In genomic region chr5:135466178-135467050, GRCh38 we compare ENCODE assay signal across 9 cellular contexts. TPM values are rescaled to one million over a fixed set of nuclear protein-coding genes. Genes with fewer than 3 reads are reported as not detected.
A peak's percentile ranks its signal among the peaks of the same experiment; 100 is the strongest.
DNase-seq lines count a peak whose midpoint lies in the region; ATAC-seq, FAIRE-seq and TF ChIP-seq lines count a peak whose summit lies in the region.
"Had no signal": no experiment of that assay in that cellular context is flagged by ENCODE, and none has a peak within 500 bp of the region (broad histone marks: within the 10 kb centered on the region; RNA-seq: fewer than 3 reads in every experiment).

No MANE protein-coding gene starts in this region.

- H4K20me1 ChIP-seq in HepG2 (ENCODE audit: insufficient read depth, low read length): no peaks in the 10 kb centered on the region

- H3K4me3 ChIP-seq in GM12865 (ENCODE audit: low read depth, low read length) (no peak overlapping the region), choroid plexus epithelial cell (ENCODE audit: low read depth, low read length) (peak overlapping the region; percentile 21), HepG2 (replicated peaks in 1 of 3; ENCODE audit: insufficient read depth in 1 of 3, low read depth in 2 of 3, low read length in 3 of 3) (peak overlapping the region in 1 of 3 experiments; percentile 25; a peak in 1 of 6 replicates)

- no peak overlapping the region for H3K9ac ChIP-seq in HepG2 (ENCODE audit: insufficient read depth, low read depth, low read length)

- no peaks in the 10 kb centered on the region for H3K79me2 ChIP-seq in HepG2 (ENCODE audit: insufficient read depth, low read length)

- in situ Hi-C loops in HepG2 (cut with HindIII; ENCODE audit: extremely low pct_ligation_motif_present, low pct_unique_long_range_greater_than_20kb): loop anchor here (5.0 to 25.0 kb wide), 2 partner anchors 86 to 271 kb away; no protein-coding TSS in a partner anchor

- peak; percentile 70 for ATAC-seq in HG02840 (IDR thresholded peaks at IDR 0.05; ENCODE audit: low FRiP score, unreplicated experiment)
- peak; percentile 92 for ATAC-seq in HepG2

- H3K9me3 ChIP-seq in HepG2 (ENCODE audit: low read length): no peaks in the 10 kb centered on the region

- TF ChIP-seq CTCF in GM12865 (IDR thresholded peaks at IDR 0.05; ENCODE audit: insufficient read depth, low read depth, low read length, missing control alignments): peak; percentile 83
- peak; percentile 91 for TF ChIP-seq CTCF in choroid plexus epithelial cell (conservative IDR thresholded peaks at IDR 0.05; ENCODE audit: low read depth, low read length)
- TF ChIP-seq CTCF in HepG2 (CRISPR knock-in tag; IDR thresholded peaks at IDR 0.05): peak; percentile 96

- H3K4me1 ChIP-seq in HepG2 (ENCODE audit: insufficient read depth, low read length): peaks cover 10% of the 10 kb centered on the region

- FAIRE-seq in HepG2 (lab: Jason Lieb, UNC): peak; percentile 43

- 58% methylated on average over 23 of the region's 43 CpGs for WGBS in HepG2 (ENCODE audit: low lambda C conversion rate)

- intact Hi-C loops in HepG2 (cut with micrococcal nuclease; ENCODE audit: unreplicated experiment): loop anchor here (1.0 kb wide), 1 partner anchor 86 kb away; no protein-coding TSS in a partner anchor

- no peak for TF ChIP-seq POLR2A in HepG2 (IDR thresholded peaks at IDR 0.05; ENCODE audit: insufficient read depth in 1 of 2, low read depth in 2 of 2, low read length in 2 of 2)

- peak; percentile 98 for TF ChIP-seq RAD21 in HepG2 (CRISPR knock-in tag; IDR thresholded peaks at IDR 0.05)

- no peaks in the 10 kb centered on the region for H3K36me3 ChIP-seq in HepG2 (replicated peaks in 1 of 2; ENCODE audit: control insufficient read depth in 1 of 2, insufficient read depth in 2 of 2, low read length in 2 of 2)

- BruUV-seq in HepG2 (replicated peaks; lab: Mats Ljungman, UMichigan): no TSS peak

- peak overlapping the region; percentile 49 for H3K4me2 ChIP-seq in HepG2 (ENCODE audit: low read depth, low read length)

- CTCF ChIA-PET in HepG2 (lab: Yijun Ruan, JAX; ENCODE audit: low intra/inter-chr PET ratio, low total read pairs): interaction anchor here (0.7 to 3.5 kb wide), 5 partner anchors 9 to 100 kb away, joined by 3 to 76 read pairs (median 5); no protein-coding TSS in a partner anchor

- H2AFZ ChIP-seq in HepG2 (ENCODE audit: low read length): no peak overlapping the region

- TF ChIP-seq EP300 in HepG2 (IDR thresholded peaks at IDR 0.05; ENCODE audit: low read depth in 2 of 2, low read length in 2 of 2) (no peak), HepG2 (CRISPR knock-in tag; IDR thresholded peaks at IDR 0.05; ENCODE audit: borderline replicate concordance) (no peak)

- DNase-seq in GM12865 (ENCODE audit: low read depth) (peak; percentile 65), NCI-H2196 treated with DMSO at 0.1 percent for 48 hours (lab: John Stamatoyannopoulos, UW; ENCODE audit: unreplicated experiment) (peak; percentile 15), choroid plexus epithelial cell (ENCODE audit: low read depth) (peak; percentile 80), HepG2 (ENCODE audit: low spot score) (peak; percentile 40), GF-D8 (lab: John Stamatoyannopoulos, UW) (no peak)
- DNase-seq in activated CD4-positive, alpha-beta T cell treated with anti-CD3 and anti-CD28 coated beads for 4 hours: peak; percentile 43 to 46
- peak; percentile 56 to 69 for DNase-seq in stimulated activated CD4-positive, alpha-beta T cell treated with anti-CD3 and anti-CD28 coated beads, Interleukin-4, amount 100 ng/mL, for 4 hours

- H3K27ac ChIP-seq in HepG2 (ENCODE audit: extremely low read length, insufficient read depth, low read length): no peak overlapping the region

- H3K27me3 ChIP-seq in HepG2 (ENCODE audit: control insufficient read depth in 1 of 2, insufficient read depth in 2 of 2, low read length in 2 of 2): peaks cover 0 to 11% of the 10 kb centered on the region in 2 experiments; a peak in 3 of 5 replicates

- POLR2A ChIA-PET in HepG2 (lab: Yijun Ruan, JAX): interaction anchor here (1.5 kb wide), 1 partner anchor 85 kb away, joined by 3 read pairs; no protein-coding TSS in a partner anchor

TF ChIP-seq in HepG2, 621 proteins besides CTCF, POLR2A, EP300 and RAD21 (continues in another document):
- TF ChIP-seq FOXA1 (IDR thresholded peaks at IDR 0.05): no peak
- TF ChIP-seq FOXA1 (CRISPR knock-in tag; IDR thresholded peaks at IDR 0.05): no peak
- TF ChIP-seq BCL3 (CRISPR knock-in tag; IDR thresholded peaks at IDR 0.05): no peak

RNA-seq across cellular contexts. Expression of gene TIFAB, which starts 14.3 kb away (rescaled TPM):
- total RNA-seq in HepG2 (2016; rRNA removed; fragmentation: Illumina TruSeq; extraction: Trizol): not detected in 2 replicates
- total RNA-seq in HepG2 (2016; cell fraction: cytosol; rRNA removed; fragmentation: Illumina TruSeq; extraction: Trizol; ENCODE audit: low read depth): not detected in 2 replicates
- not detected in 2 replicates for total RNA-seq in HepG2 (2016; cell fraction: insoluble cytoplasmic fraction; rRNA removed; fragmentation: Illumina TruSeq; extraction: Trizol)
- total RNA-seq in HepG2 (2016; cell fraction: membrane; rRNA removed; fragmentation: Illumina TruSeq; extraction: Trizol): not detected in 2 replicates
- total RNA-seq in HepG2 (2016; cell fraction: nucleus; rRNA removed; fragmentation: Illumina TruSeq; extraction: Trizol): not detected in 2 replicates
- polyA plus RNA-seq in HepG2 (2011; rRNA removed): not detected in 2 replicates
- not detected in 2 replicates for polyA plus RNA-seq in HepG2 (2011; cell fraction: cytosol; rRNA removed)
- polyA plus RNA-seq in HepG2 (2011; cell fraction: nucleus; rRNA removed): not detected in 2 replicates
- polyA plus RNA-seq in HepG2 (2012): not detected in 2 replicates
- polyA plus RNA-seq in HepG2 (2016; cell fraction: cytosol; fragmentation: Illumina TruSeq; extraction: Trizol; ENCODE audit: low read depth): not detected in 2 replicates
- polyA plus RNA-seq in HepG2 (2016; cell fraction: insoluble cytoplasmic fraction; fragmentation: Illumina TruSeq; extraction: Trizol; ENCODE audit: low read depth): not detected in 2 replicates
- not detected in 2 replicates for polyA plus RNA-seq in HepG2 (2016; cell fraction: membrane; fragmentation: Illumina TruSeq; extraction: Trizol; ENCODE audit: low read depth)
- not detected in 2 replicates for polyA plus RNA-seq in HepG2 (2016; cell fraction: nucleus; fragmentation: Illumina TruSeq; extraction: Trizol; ENCODE audit: insufficient read depth, low read depth)
- not detected in 2 replicates for polyA minus RNA-seq in HepG2 (2011; rRNA and poly(A)+ RNA removed; ENCODE audit: low replicate concordance)
- polyA minus RNA-seq in HepG2 (2011; cell fraction: cytosol; rRNA and poly(A)+ RNA removed): not detected in 2 replicates
- not detected in 2 replicates for polyA minus RNA-seq in HepG2 (2011; cell fraction: nucleus; rRNA and poly(A)+ RNA removed)

RNA-seq across cellular contexts. Expression of gene DCANP1, which starts 19.3 kb away (rescaled TPM):
- total RNA-seq in HepG2 (2016; rRNA removed; fragmentation: Illumina TruSeq; extraction: Trizol): not detected in 2 replicates
- not detected in 2 replicates for total RNA-seq in HepG2 (2016; cell fraction: cytosol; rRNA removed; fragmentation: Illumina TruSeq; extraction: Trizol; ENCODE audit: low read depth)
- not detected in 2 replicates for total RNA-seq in HepG2 (2016; cell fraction: insoluble cytoplasmic fraction; rRNA removed; fragmentation: Illumina TruSeq; extraction: Trizol)
- not detected in 2 replicates for total RNA-seq in HepG2 (2016; cell fraction: membrane; rRNA removed; fragmentation: Illumina TruSeq; extraction: Trizol)
- not detected in 2 replicates for total RNA-seq in HepG2 (2016; cell fraction: nucleus; rRNA removed; fragmentation: Illumina TruSeq; extraction: Trizol)
- not detected in 2 replicates for polyA plus RNA-seq in HepG2 (2011; rRNA removed)
- polyA plus RNA-seq in HepG2 (2011; cell fraction: cytosol; rRNA removed): not detected in 2 replicates
- not detected in 2 replicates for polyA plus RNA-seq in HepG2 (2011; cell fraction: nucleus; rRNA removed)
- polyA plus RNA-seq in HepG2 (2012): not detected in 2 replicates
- polyA plus RNA-seq in HepG2 (2016; cell fraction: cytosol; fragmentation: Illumina TruSeq; extraction: Trizol; ENCODE audit: low read depth): not detected in 2 replicates
- not detected in 2 replicates for polyA plus RNA-seq in HepG2 (2016; cell fraction: insoluble cytoplasmic fraction; fragmentation: Illumina TruSeq; extraction: Trizol; ENCODE audit: low read depth)
- polyA plus RNA-seq in HepG2 (2016; cell fraction: membrane; fragmentation: Illumina TruSeq; extraction: Trizol; ENCODE audit: low read depth): not detected in 2 replicates
- polyA plus RNA-seq in HepG2 (2016; cell fraction: nucleus; fragmentation: Illumina TruSeq; extraction: Trizol; ENCODE audit: insufficient read depth, low read depth): not detected in 2 replicates
- polyA minus RNA-seq in HepG2 (2011; rRNA and poly(A)+ RNA removed; ENCODE audit: low replicate concordance): not detected in 2 replicates
- not detected in 2 replicates for polyA minus RNA-seq in HepG2 (2011; cell fraction: cytosol; rRNA and poly(A)+ RNA removed)
- not detected in 2 replicates for polyA minus RNA-seq in HepG2 (2011; cell fraction: nucleus; rRNA and poly(A)+ RNA removed)
- total RNA-seq: temporal lobe had no signal
